In the genomic region with DNA sequence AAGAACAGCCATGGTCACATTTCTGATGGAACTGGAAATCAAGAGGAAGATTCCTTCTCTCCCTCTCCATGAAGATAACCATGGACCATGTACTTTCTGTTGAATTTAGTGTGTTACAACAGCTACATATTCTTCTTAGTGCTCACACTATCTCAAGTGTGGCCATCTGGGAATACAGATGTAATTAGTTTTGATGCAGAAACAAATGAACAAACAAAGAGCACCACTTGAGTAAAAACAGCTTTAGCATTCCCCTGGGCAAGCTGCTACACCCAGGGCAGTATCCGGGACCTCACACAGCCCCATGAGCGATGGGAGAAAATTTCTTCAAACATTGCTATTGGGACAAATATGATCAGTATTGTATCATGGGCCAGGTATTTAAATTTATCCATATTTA, we compare ENCODE assay signal across 24 cellular contexts.
"Had no signal": no experiment of that assay in that cellular context is flagged by ENCODE, and none has a peak within 500 bp of the region (broad histone marks: within the 10 kb centered on the region; RNA-seq: fewer than 3 reads in every experiment).

No MANE protein-coding gene starts in this region.

- H3K4me1 ChIP-seq: colonic mucosa, esophagus squamous epithelium, gastrocnemius medialis, lower lobe of right lung had no signal

- H3K27me3 Mint-ChIP-seq: dendritic cell treated with granulocyte-macrophage colony-stimulating factor and Interleukin-4, amounts not matched to agents 40 ng/mL and 50 ng/mL, for 4 days; effector memory CD8-positive, alpha-beta T cell; memory B cell; naive thymus-derived CD4-positive, alpha-beta T cell had no signal

- H3K9me3 ChIP-seq: colonic mucosa, esophagus squamous epithelium, gastrocnemius medialis, heart right ventricle, left lung, lower lobe of right lung had no signal

- H3K27ac ChIP-seq: colonic mucosa, epithelial cell of prostate, esophagus squamous epithelium, gastrocnemius medialis, heart right ventricle, left lung, lower lobe of right lung had no signal

- DNase-seq: colonic mucosa; cortex of kidney; effector CD8-positive, alpha-beta T cell; effector memory CD8-positive, alpha-beta T cell; endodermal cell; erythroblast; esophagus squamous epithelium; foreskin melanocyte; gastrocnemius medialis; glutamatergic neuron; head of caudate nucleus; heart right ventricle; hippocampal formation; left cardiac atrium; left lung; left ventricle myocardium superior; lower lobe of right lung; mesendoderm; midbrain; naive thymus-derived CD4-positive, alpha-beta T cell had no signal

- H3K27ac Mint-ChIP-seq: dendritic cell treated with granulocyte-macrophage colony-stimulating factor and Interleukin-4, amounts not matched to agents 40 ng/mL and 50 ng/mL, for 4 days; effector memory CD8-positive, alpha-beta T cell; endodermal cell; naive thymus-derived CD4-positive, alpha-beta T cell had no signal

- H3K9me3 Mint-ChIP-seq: dendritic cell treated with granulocyte-macrophage colony-stimulating factor and Interleukin-4, amounts not matched to agents 40 ng/mL and 50 ng/mL, for 4 days; effector memory CD8-positive, alpha-beta T cell; endodermal cell; memory B cell; naive thymus-derived CD4-positive, alpha-beta T cell had no signal

- H3K4me3 ChIP-seq: colonic mucosa, esophagus squamous epithelium, gastrocnemius medialis, heart right ventricle, left lung, lower lobe of right lung had no signal

- H3K27me3 ChIP-seq: colonic mucosa, esophagus squamous epithelium, gastrocnemius medialis, heart right ventricle, left lung had no signal

- ATAC-seq: effector memory CD8-positive, alpha-beta T cell; esophagus mucosa; gastrocnemius medialis; heart right ventricle; left cardiac atrium; left lung; left ventricle myocardium superior; lower lobe of right lung; naive thymus-derived CD4-positive, alpha-beta T cell had no signal

- H3K36me3 ChIP-seq: colonic mucosa had no signal

- H3K4me3 Mint-ChIP-seq: dendritic cell treated with granulocyte-macrophage colony-stimulating factor and Interleukin-4, amounts not matched to agents 40 ng/mL and 50 ng/mL, for 4 days; effector memory CD8-positive, alpha-beta T cell; endodermal cell; memory B cell; naive thymus-derived CD4-positive, alpha-beta T cell had no signal
